Comparison of ENCODE assay signal across 18 cellular contexts in the genomic region with DNA sequence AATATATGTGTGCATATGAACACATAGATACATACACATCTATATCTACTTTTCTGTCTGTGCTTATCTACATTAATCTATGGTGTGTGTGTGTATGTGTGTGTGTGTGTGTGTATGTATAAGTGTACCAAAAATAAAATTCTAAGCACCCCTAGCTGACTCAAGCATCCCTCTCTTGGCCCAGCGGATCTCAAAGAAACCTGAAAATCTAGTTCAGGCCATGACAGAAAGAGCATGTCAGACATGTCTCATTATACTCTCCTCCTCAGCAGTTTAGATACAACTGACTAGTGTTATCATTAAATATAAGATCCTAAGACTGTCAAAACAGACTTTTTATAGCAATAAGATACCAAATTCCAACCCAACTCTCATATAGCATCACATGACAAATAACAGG.
DNase-seq lines count a peak whose midpoint lies in the region; ATAC-seq and TF ChIP-seq lines count a peak whose summit lies in the region.
"Had no signal": no experiment of that assay in that cellular context is flagged by ENCODE, and none has a peak within 500 bp of the region (broad histone marks: within the 10 kb centered on the region; RNA-seq: fewer than 3 reads in every experiment).

No MANE protein-coding gene starts in this region.

- TF ChIP-seq CTCF in foreskin keratinocyte (conservative IDR thresholded peaks at IDR 0.05) (no peak), adrenal gland (IDR thresholded peaks at IDR 0.05) (no peak)

- DNase-seq in NCI-H748 (lab: John Stamatoyannopoulos, UW; ENCODE audit: unreplicated experiment) = peak; percentile 12
- no peak for DNase-seq in NCI-H748 treated with DMSO at 0.1 percent for 48 hours (lab: John Stamatoyannopoulos, UW)
- DNase-seq in T-helper 17 cell = no peak
- DNase-seq in foreskin keratinocyte = peak; percentile 20 to 60
- DNase-seq in adrenal gland = no peak
- no peak for DNase-seq in NCI-H2107 treated with DMSO at 0.1 percent for 48 hours (lab: John Stamatoyannopoulos, UW; ENCODE audit: unreplicated experiment)
- no peak for DNase-seq in Ammon's horn (ENCODE audit: low spot score)
- DNase-seq: BE2C; C1 segment of cervical spinal cord; CD4-positive, CD25-positive, alpha-beta regulatory T cell; CD8-positive, alpha-beta memory T cell; COR-L47; DMS 273 treated with DMSO at 0.1 percent for 48 hours; DMS79; GDM1; H7; IMR-90 had no signal

- H3K27ac ChIP-seq in foreskin keratinocyte = no peak overlapping the region
- no peak overlapping the region for H3K27ac ChIP-seq in adrenal gland

- no peaks in the 10 kb centered on the region for H3K36me3 ChIP-seq in adrenal gland (replicated peaks in 1 of 2)
- H3K36me3 ChIP-seq: BE2C had no signal

- WGBS in adrenal gland, 4 donors = 88 to 100% (median 95%) methylated on average over 1 of the region's 1 CpG

- H3K4me1 Mint-ChIP-seq in T-helper 17 cell = peaks cover 6% of the 10 kb centered on the region

- H3K4me1 ChIP-seq in foreskin keratinocyte = no peaks in the 10 kb centered on the region
- H3K4me1 ChIP-seq in adrenal gland (replicated peaks in 1 of 2) = no peaks in the 10 kb centered on the region
- H3K4me1 ChIP-seq: BE2C had no signal

- TF ChIP-seq POLR2A in adrenal gland (IDR thresholded peaks at IDR 0.05) = no peak

- H3K9me3 ChIP-seq in T-helper 17 cell (ENCODE audit: control insufficient read depth, low read length, poor library complexity, severe bottlenecking) (no peaks in the 10 kb centered on the region), adrenal gland (replicated peaks in 1 of 3) (no peaks in the 10 kb centered on the region)
- H3K9me3 ChIP-seq: BE2C had no signal

- peaks cover 2% of the 10 kb centered on the region for H3K36me3 Mint-ChIP-seq in T-helper 17 cell (ENCODE audit: low read depth)
- H3K36me3 Mint-ChIP-seq: CD4-positive, CD25-positive, alpha-beta regulatory T cell; CD8-positive, alpha-beta memory T cell had no signal

- H3K4me3 ChIP-seq in adrenal gland = no peak overlapping the region
- H3K4me3 ChIP-seq: GM23338 had no signal

- intact Hi-C loops in adrenal gland (cut with DNase I) = no loop called here

- H3K27me3 Mint-ChIP-seq in T-helper 17 cell = no peaks in the 10 kb centered on the region
- H3K27me3 Mint-ChIP-seq: CD8-positive, alpha-beta memory T cell had no signal

- peak overlapping the region; percentile 6 for H3K27ac Mint-ChIP-seq in T-helper 17 cell
- H3K27ac Mint-ChIP-seq: CD8-positive, alpha-beta memory T cell; GM23338 had no signal

- no peak overlapping the region for H3K4me3 Mint-ChIP-seq in T-helper 17 cell
- H3K4me3 Mint-ChIP-seq: CD8-positive, alpha-beta memory T cell; GM23338 had no signal

- H3K27me3 ChIP-seq in foreskin keratinocyte (no peaks in the 10 kb centered on the region), adrenal gland (no peaks in the 10 kb centered on the region)
- H3K27me3 ChIP-seq: BE2C had no signal

- ATAC-seq in T-helper 17 cell (no peak), foreskin keratinocyte (peak; percentile 62)
- ATAC-seq: GM23338 had no signal

Comparison
In these comparisons a context has a peak if more than half of its experiments do, and no peak if none do; other contexts are left out.
1. DNase-seq: peak in NCI-H748 (single experiment) and foreskin keratinocyte (2 of 2); none in NCI-H748 treated with DMSO at 0.1 percent for 48 hours (single experiment), T-helper 17 cell (0 of 3), adrenal gland (0 of 7), NCI-H2107 treated with DMSO at 0.1 percent for 48 hours (single experiment) and Ammon's horn (single experiment).